In the genomic region with DNA sequence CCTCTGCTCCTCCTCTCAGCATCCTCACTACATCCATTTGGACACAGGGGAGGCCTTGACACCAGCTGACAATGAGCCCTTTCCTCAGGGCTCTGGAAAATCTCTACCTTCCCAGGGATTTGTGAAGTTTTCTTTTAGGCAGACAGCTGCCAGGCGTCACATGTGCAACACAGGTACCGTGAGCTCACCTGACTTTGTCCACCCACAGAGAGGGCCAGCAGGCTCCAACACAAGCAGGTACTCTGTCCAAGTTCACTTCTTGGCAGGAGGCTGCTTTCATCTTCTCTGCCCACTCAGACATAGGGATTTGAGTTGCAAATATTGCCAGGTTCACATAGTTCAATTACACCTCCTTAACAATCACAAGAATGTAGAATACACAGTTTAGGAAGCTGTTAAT, we compare ENCODE assay signal across 32 cellular contexts.
"Had no signal": no experiment of that assay in that cellular context is flagged by ENCODE, and none has a peak within 500 bp of the region (broad histone marks: within the 10 kb centered on the region; RNA-seq: fewer than 3 reads in every experiment).

No MANE protein-coding gene starts in this region.

- H3K4me3 ChIP-seq: adrenal gland, ascending aorta, body of pancreas, breast epithelium, cardiac muscle cell had no signal

- H3K4me1 ChIP-seq: adrenal gland, ascending aorta, body of pancreas, breast epithelium had no signal

- H3K27me3 ChIP-seq: adrenal gland, ascending aorta, body of pancreas, brain microvascular endothelial cell, breast epithelium, cardiac muscle cell had no signal

- DNase-seq: activated effector memory CD4-positive, alpha-beta T cell treated with anti-CD3 and anti-CD28 coated beads, Interleukin-2, amount 50 U/mL, for 16 hours; activated effector memory CD4-positive, alpha-beta T cell treated with Interleukin-2 at 50 U/mL for 16 hours; activated gamma-delta T cell; activated gamma-delta T cell treated with Interleukin-2 at 50 U/mL for 16 hours; activated naive CD4-positive, alpha-beta T cell; activated naive CD4-positive, alpha-beta T cell treated with anti-CD3 and anti-CD28 coated beads for 36 hours; activated naive CD4-positive, alpha-beta T cell treated with anti-CD3 and anti-CD28 coated beads, Interleukin-2, amount 10 ng/mL, durations not matched to agents 7 days and 5 days; activated naive CD4-positive, alpha-beta T cell treated with anti-CD3 and anti-CD28 coated beads, Interleukin-2, amount 50 U/mL, for 16 hours; activated naive CD4-positive, alpha-beta T cell treated with Interleukin-2 at 50 U/mL for 16 hours; activated naive CD8-positive, alpha-beta T cell treated with anti-CD3 and anti-CD28 coated beads for 36 hours; activated naive CD8-positive, alpha-beta T cell treated with anti-CD3 and anti-CD28 coated beads, Interleukin-2, amount 10 ng/mL, durations not matched to agents 7 days and 5 days; activated naive CD8-positive, alpha-beta T cell treated with anti-CD3 and anti-CD28 coated beads, Interleukin-2, amount 50 U/mL, for 24 hours; activated T-cell treated with anti-CD3 and anti-CD28 coated beads, Interleukin-2, amount 50 U/mL, for 1 hour; activated T-cell treated with anti-CD3 and anti-CD28 coated beads, Interleukin-2, amount 50 U/mL, for 24 hours; activated T-cell treated with anti-CD3 and anti-CD28 coated beads, Interleukin-2, amount 50 U/mL, for 4 hours; activated T-cell treated with anti-CD3 and anti-CD28 coated beads, Interleukin-2, amount 50 U/mL, for 48 hours; activated T-cell treated with anti-CD3 and anti-CD28 coated beads, Interleukin-2, amount 50 U/mL, for 72 hours; adrenal gland; amniotic stem cell; amygdala; anterior cingulate cortex; aorta; body of pancreas; brain microvascular endothelial cell; caudate nucleus; central memory CD4-positive, alpha-beta T cell; cerebellar nuclear complex had no signal

- ATAC-seq: activated naive CD4-positive, alpha-beta T cell treated with anti-CD3 and anti-CD28 coated beads, Interleukin-2, amount 50 U/mL, for 72 hours; activated naive CD8-positive, alpha-beta T cell treated with anti-CD3 and anti-CD28 coated beads, Interleukin-2, amount 50 U/mL, for 24 hours; activated T-cell treated with anti-CD3 and anti-CD28 coated beads, Interleukin-2, amount 50 U/mL, for 4 hours; activated T-cell treated with anti-CD3 and anti-CD28 coated beads, Interleukin-2, amount 50 U/mL, for 72 hours; activated T-helper 17 cell treated with anti-CD3 and anti-CD28 coated beads, Interleukin-2, amount 50 U/mL, for 72 hours; body of pancreas had no signal

- H3K9me3 ChIP-seq: adrenal gland, ascending aorta, body of pancreas, breast epithelium had no signal

- H3K36me3 ChIP-seq: adrenal gland, ascending aorta, brain microvascular endothelial cell, breast epithelium, cardiac muscle cell had no signal

- H3K27ac ChIP-seq: adrenal gland, ascending aorta, body of pancreas, brain microvascular endothelial cell, breast epithelium, cardiac muscle cell had no signal
